ENCODE assay signal across 11 cellular contexts in genomic region chr12:105278043-105278697, GRCh38. TPM values are rescaled to one million over a fixed set of nuclear protein-coding genes. Genes with fewer than 3 reads are reported as not detected.
DNase-seq lines count a peak whose midpoint lies in the region; ATAC-seq and TF ChIP-seq lines count a peak whose summit lies in the region.
"Had no signal": no experiment of that assay in that cellular context is flagged by ENCODE, and none has a peak within 500 bp of the region (broad histone marks: within the 10 kb centered on the region; RNA-seq: fewer than 3 reads in every experiment).

No MANE protein-coding gene starts in this region.

- H3K9ac ChIP-seq in Karpas-422 (ENCODE audit: low read length), result no peak overlapping the region

- DNase-seq in AG20443 (ENCODE audit: low spot score) (peak; percentile 71), Karpas-422 (peak; percentile 55), brain microvascular endothelial cell (peak; percentile 31), mucosa of descending colon (no peak), HK-2 (ENCODE audit: unreplicated experiment) (no peak), NCI-H446 (lab: John Stamatoyannopoulos, UW) (no peak), NCI-H2196 (lab: John Stamatoyannopoulos, UW; ENCODE audit: unreplicated experiment) (no peak)
- no peak for DNase-seq in activated CD8-positive, alpha-beta memory T cell treated with anti-CD3 and anti-CD28 coated beads, Interleukin-2, amount 50 U/mL, for 4 hours
- DNase-seq: NCI-H345, ovary had no signal

- H2AFZ ChIP-seq in Karpas-422 (ENCODE audit: low read length), result no peak overlapping the region

- H3K27me3 ChIP-seq in Karpas-422 (ENCODE audit: low read length) (no peaks in the 10 kb centered on the region), brain microvascular endothelial cell (replicated peaks) (no peaks in the 10 kb centered on the region)
- H3K27me3 ChIP-seq: ovary had no signal

- no peak overlapping the region for H3K27ac ChIP-seq in Karpas-422 (ENCODE audit: low read length)
- H3K27ac ChIP-seq in brain microvascular endothelial cell, result no peak overlapping the region
- H3K27ac ChIP-seq: ovary had no signal

- H3K9me2 ChIP-seq in Karpas-422 (replicated peaks; ENCODE audit: insufficient read depth, low read length), result no peaks in the 10 kb centered on the region

- H3K9me3 ChIP-seq in Karpas-422 (ENCODE audit: low read length) (no peaks in the 10 kb centered on the region), mucosa of descending colon (no peaks in the 10 kb centered on the region)
- H3K9me3 ChIP-seq: ovary had no signal

- no peaks in the 10 kb centered on the region for H4K20me1 ChIP-seq in Karpas-422 (ENCODE audit: insufficient read depth, low read depth, low read length)

- in situ Hi-C loops in brain microvascular endothelial cell (cut with HindIII; ENCODE audit: low pct_ligation_motif_present, low sequenced_read_pairs), result no loop called here

- peak; percentile 75 for ATAC-seq in mucosa of descending colon

- no peak overlapping the region for H3K4me3 ChIP-seq in Karpas-422 (ENCODE audit: low read length)
- no peak overlapping the region for H3K4me3 ChIP-seq in brain microvascular endothelial cell (ENCODE audit: low read depth, low read length)
- no peak overlapping the region for H3K4me3 ChIP-seq in mucosa of descending colon
- H3K4me3 ChIP-seq: coronary artery, ovary had no signal

- H3K36me3 ChIP-seq in Karpas-422 (ENCODE audit: insufficient read depth, low read length), result no peaks in the 10 kb centered on the region
- no peaks in the 10 kb centered on the region for H3K36me3 ChIP-seq in brain microvascular endothelial cell (replicated peaks)
- H3K36me3 ChIP-seq in mucosa of descending colon (ENCODE audit: low read depth), result no peaks in the 10 kb centered on the region
- H3K36me3 ChIP-seq: ovary had no signal

- TF ChIP-seq CTCF in brain microvascular endothelial cell (IDR thresholded peaks at IDR 0.05; ENCODE audit: low read depth, low read length, missing control alignments), result peak; percentile 51
- no peak for TF ChIP-seq CTCF in mucosa of descending colon (IDR thresholded peaks at IDR 0.05)

- intact Hi-C loops in mucosa of descending colon (cut with DNase I, micrococcal nuclease), result loop anchor here in 1 of 2 donors (10.0 kb wide), 1 partner anchor 97 kb away; no protein-coding TSS in a partner anchor

- H3K79me2 ChIP-seq in Karpas-422 (ENCODE audit: low read length), result no peaks in the 10 kb centered on the region

- no peak overlapping the region for H3K4me2 ChIP-seq in Karpas-422 (ENCODE audit: low read depth, low read length, poor library complexity, severe bottlenecking)

- H3K4me1 ChIP-seq in Karpas-422 (ENCODE audit: low read length) (0 out of 2 replicates have a peak, but pooled peaks cover 3% of the 10 kb centered on the region), mucosa of descending colon (ENCODE audit: low read depth) (peaks cover 5% of the 10 kb centered on the region)

RNA-seq across cellular contexts. Expression of gene APPL2, which starts 42.2 kb away (rescaled TPM):
- 20.4 and 44.1 TPM in 2 replicates for total RNA-seq in Karpas-422 (2014; rRNA removed; shearing (Covaris generic); ENCODE audit: low replicate concordance)
- total RNA-seq in mucosa of descending colon, result 100 to 1,000 TPM; 110 to 226 (median 138) TPM

RNA-seq across cellular contexts. Expression of gene C12orf75, which starts 52.3 kb away (rescaled TPM):
- 149 and 291 TPM in 2 replicates for total RNA-seq in Karpas-422 (2014; rRNA removed; shearing (Covaris generic); ENCODE audit: low replicate concordance)
- 100 to 1,000 TPM in 1 of 3 donors, 10 to 100 TPM in 2; 47.4 to 119 (median 81.7) TPM for total RNA-seq in mucosa of descending colon

Comparison
In these comparisons a context has a peak if more than half of its experiments do, and no peak if none do; other contexts are left out.
1. DNase-seq: peak in AG20443 (single experiment), Karpas-422 (single experiment) and brain microvascular endothelial cell (single experiment); none in mucosa of descending colon (0 of 3), activated CD8-positive, alpha-beta memory T cell treated with anti-CD3 and anti-CD28 coated beads, Interleukin-2, amount 50 U/mL, for 4 hours (single experiment), HK-2 (single experiment), NCI-H446 (0 of 2) and NCI-H2196 (single experiment).